ENCODE assay signal across 8 cellular contexts in the genomic region with DNA sequence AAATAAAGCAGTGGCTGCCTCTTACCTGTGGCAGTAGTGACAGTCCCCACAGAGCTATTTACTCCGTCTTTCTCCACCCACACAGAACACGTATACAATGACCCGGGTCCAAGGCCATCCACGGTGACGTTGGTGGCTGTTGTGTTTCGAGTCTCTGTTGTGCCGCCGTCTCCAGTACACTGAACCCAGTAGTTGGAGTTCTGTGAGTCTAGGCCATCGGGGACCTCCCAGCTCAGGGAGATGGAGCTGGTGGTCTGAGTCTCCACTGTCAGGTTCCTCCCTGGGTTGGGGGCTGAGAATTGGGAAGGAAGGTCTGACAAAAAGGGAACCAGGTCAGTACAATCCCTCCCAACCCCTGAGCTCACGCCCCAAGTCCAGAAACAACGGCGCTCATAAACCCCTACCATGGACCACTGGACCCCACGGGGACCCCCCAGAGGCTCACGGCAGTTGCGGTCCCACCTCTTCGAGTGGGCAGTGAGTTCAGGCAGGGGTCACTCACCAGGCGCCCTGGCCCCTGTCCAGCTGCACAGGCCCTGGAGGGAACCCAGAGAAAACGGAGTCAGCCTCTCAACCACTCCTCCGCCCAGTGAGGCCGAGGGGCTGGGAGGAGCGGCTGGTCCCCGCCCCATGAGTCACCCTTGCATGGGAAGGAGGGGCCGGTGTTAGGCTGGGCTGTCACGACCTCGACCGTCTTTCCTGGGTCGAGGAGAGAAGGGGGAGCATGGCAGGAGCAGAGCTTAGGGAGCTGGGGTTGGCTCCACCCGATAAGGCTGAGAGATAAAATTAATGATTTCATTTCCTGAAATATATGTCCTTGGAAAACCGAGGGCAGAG. TPM values are rescaled to one million over a fixed set of nuclear protein-coding genes. Genes with fewer than 3 reads are reported as not detected.
DNase-seq lines count a peak whose midpoint lies in the region; ATAC-seq and TF ChIP-seq lines count a peak whose summit lies in the region.

No MANE protein-coding gene starts in this region.

- no peaks in the 10 kb centered on the region for H3K36me3 ChIP-seq in upper lobe of left lung

- peaks cover 0 to 6% (median 5%) of the 10 kb centered on the region in 4 donors for H3K4me1 ChIP-seq in upper lobe of left lung

- peak; percentile 80 to 94 for ATAC-seq in activated T-cell treated with anti-CD3 and anti-CD28 coated beads, Interleukin-2, amount 50 U/mL, for 4 hours
- ATAC-seq in upper lobe of left lung (ENCODE audit: low FRiP score in 2 of 2), result peak; percentile 80 to 98
- no peak for ATAC-seq in HG02678 (IDR thresholded peaks at IDR 0.05; ENCODE audit: unreplicated experiment)

- no peaks in the 10 kb centered on the region for H3K9me3 Mint-ChIP-seq in activated T-cell treated with anti-CD3 and anti-CD28 coated beads, Interleukin-2, amount 50 U/mL, for 4 hours

- no peaks in the 10 kb centered on the region for H3K27me3 ChIP-seq in upper lobe of left lung

- peaks cover 0 to under 1% (median 0%) of the 10 kb centered on the region in 4 donors for H3K9me3 ChIP-seq in upper lobe of left lung

- no peaks in the 10 kb centered on the region for H3K36me3 Mint-ChIP-seq in activated T-cell treated with anti-CD3 and anti-CD28 coated beads, Interleukin-2, amount 50 U/mL, for 4 hours (ENCODE audit: insufficient read depth)

- no peak overlapping the region for H3K27ac ChIP-seq in upper lobe of left lung

- WGBS in upper lobe of left lung, 2 donors, result 31 to 40% methylated on average over 24 of the region's 29 CpGs

- no peak overlapping the region for H3K4me3 Mint-ChIP-seq in activated T-cell treated with anti-CD3 and anti-CD28 coated beads, Interleukin-2, amount 50 U/mL, for 4 hours

- TF ChIP-seq CTCF in foreskin fibroblast (IDR thresholded peaks at IDR 0.05; ENCODE audit: low read depth, low read length), result no peak
- TF ChIP-seq CTCF in upper lobe of left lung (IDR thresholded peaks at IDR 0.05), result no peak

- TF ChIP-seq EP300 in upper lobe of left lung (IDR thresholded peaks at IDR 0.05), result no peak

- H3K4me1 Mint-ChIP-seq in activated T-cell treated with anti-CD3 and anti-CD28 coated beads, Interleukin-2, amount 50 U/mL, for 4 hours (ENCODE audit: low read depth), result peaks cover 2% of the 10 kb centered on the region

- TF ChIP-seq POLR2A in upper lobe of left lung (IDR thresholded peaks at IDR 0.05), result no peak

- DNase-seq in NCI-H1417 (lab: John Stamatoyannopoulos, UW), result peak in 2 of 3 experiments; percentile 59 to 70
- no peak for DNase-seq in NCI-H1417 treated with DMSO at 0.1 percent for 48 hours (lab: John Stamatoyannopoulos, UW)
- peak; percentile 50 for DNase-seq in NCI-H446 treated with DMSO at 0.1 percent for 48 hours (lab: John Stamatoyannopoulos, UW)
- peak; percentile 20 for DNase-seq in activated T-cell treated with anti-CD3 and anti-CD28 coated beads, Interleukin-2, amount 50 U/mL, for 4 hours
- DNase-seq in foreskin fibroblast, result peak; percentile 94 to 99
- DNase-seq in non-pigmented ciliary epithelial cell (ENCODE audit: low read depth), result peak; percentile 36
- peak; percentile 67 to 84 for DNase-seq in upper lobe of left lung

- H3K27me3 Mint-ChIP-seq in activated T-cell treated with anti-CD3 and anti-CD28 coated beads, Interleukin-2, amount 50 U/mL, for 4 hours (ENCODE audit: low read depth), result peaks cover 48% of the 10 kb centered on the region

- peak overlapping the region; percentile 27 to 48 for H3K4me3 ChIP-seq in foreskin fibroblast (ENCODE audit: low read depth in 1 of 2, low read length in 2 of 2)
- no peak overlapping the region for H3K4me3 ChIP-seq in upper lobe of left lung

RNA-seq across cellular contexts. Expression of gene PTPRH, which starts 2.4 kb away (rescaled TPM):
- total RNA-seq in activated T-cell treated with anti-CD3 and anti-CD28 coated beads, Interleukin-2, amount 50 U/mL, for 4 hours, result under 1 TPM; 0.11 to 0.38 (median 0.11) TPM
- total RNA-seq in upper lobe of left lung, result 1 to 10 TPM in 1 of 6 donors, under 1 TPM in 4, not detected in 1; 0.30 to 3.1 (median 0.67) TPM

RNA-seq across cellular contexts. Expression of gene TMEM86B, which starts 21.7 kb away (rescaled TPM):
- 1 to 10 TPM; 5.8 to 6.9 (median 6.2) TPM for total RNA-seq in activated T-cell treated with anti-CD3 and anti-CD28 coated beads, Interleukin-2, amount 50 U/mL, for 4 hours
- 10 to 100 TPM in 1 of 6 donors, 1 to 10 TPM in 5; 2.0 to 10.5 (median 4.8) TPM for total RNA-seq in upper lobe of left lung

RNA-seq across cellular contexts. Expression of gene SYT5, which starts 26.8 kb away (rescaled TPM):
- total RNA-seq in activated T-cell treated with anti-CD3 and anti-CD28 coated beads, Interleukin-2, amount 50 U/mL, for 4 hours, result not detected
- total RNA-seq in upper lobe of left lung, result under 1 TPM in 2 of 6 donors, not detected in 4; 0.11 to 0.91 TPM

RNA-seq across cellular contexts. Expression of gene DNAAF3, which starts 40.5 kb away (rescaled TPM):
- total RNA-seq in activated T-cell treated with anti-CD3 and anti-CD28 coated beads, Interleukin-2, amount 50 U/mL, for 4 hours, result under 1 TPM in 2 of 3 donors, not detected in 1; 0.25 to 0.45 TPM
- total RNA-seq in upper lobe of left lung, result 10 to 100 TPM in 4 of 6 donors, 1 to 10 TPM in 2; 4.2 to 27.4 (median 18.3) TPM

RNA-seq across cellular contexts. Expression of gene TNNI3, which starts 49.4 kb away (rescaled TPM):
- total RNA-seq in activated T-cell treated with anti-CD3 and anti-CD28 coated beads, Interleukin-2, amount 50 U/mL, for 4 hours, result not detected
- 10 to 100 TPM in 2 of 6 donors, 1 to 10 TPM in 4; 1.0 to 14.6 (median 5.9) TPM for total RNA-seq in upper lobe of left lung

Comparison
In these comparisons a context has a peak if more than half of its experiments do, and no peak if none do; other contexts are left out.
1. H3K4me3 ChIP-seq: peak in foreskin fibroblast (2 of 2); none in upper lobe of left lung (0 of 4).